Comparison of ENCODE assay signal across 13 cellular contexts in genomic region chr3:164460851-164461250, GRCh38.
DNase-seq lines count a peak whose midpoint lies in the region; ATAC-seq and TF ChIP-seq lines count a peak whose summit lies in the region.
"Had no signal": no experiment of that assay in that cellular context is flagged by ENCODE, and none has a peak within 500 bp of the region (broad histone marks: within the 10 kb centered on the region; RNA-seq: fewer than 3 reads in every experiment).

No MANE protein-coding gene starts in this region.

- H3F3A ChIP-seq in GM23248 (ENCODE audit: insufficient read depth), result no peaks in the 10 kb centered on the region

- no peak overlapping the region for H3K4me3 ChIP-seq in AG10803 (ENCODE audit: low read length)
- peak overlapping the region; percentile 39; the same call in 1 of the 2 replicates for H3K4me3 ChIP-seq in GM23248
- no peak overlapping the region for H3K4me3 ChIP-seq in HAP-1
- peak overlapping the region in 2 of 10 donors; percentile 0 to 2 for H3K4me3 ChIP-seq in heart right ventricle
- H3K4me3 ChIP-seq: mucosa of descending colon had no signal

- H3K27ac ChIP-seq in GM23248 (0 out of 2 replicates have a peak overlapping the region, but pooled peaks have one; percentile 4), heart right ventricle (no peak overlapping the region)

- no peaks in the 10 kb centered on the region for H3K9me2 ChIP-seq in GM23248 (ENCODE audit: insufficient read depth)

- no peaks in the 10 kb centered on the region for H3K27me3 ChIP-seq in GM23248 (replicated peaks; ENCODE audit: insufficient read depth)
- H3K27me3 ChIP-seq in HAP-1 (ENCODE audit: low read depth), result no peaks in the 10 kb centered on the region
- H3K27me3 ChIP-seq in heart right ventricle, result no peaks in the 10 kb centered on the region

- TF ChIP-seq CTCF in AG10803 (conservative IDR thresholded peaks at IDR 0.05; ENCODE audit: low read length) (no peak), heart right ventricle (IDR thresholded peaks at IDR 0.05) (no peak)

- H3K9me3 ChIP-seq in GM23248 (ENCODE audit: low read depth) (no peaks in the 10 kb centered on the region), HAP-1 (no peaks in the 10 kb centered on the region), heart right ventricle (peaks cover 0 to 4% (median 0%) of the 10 kb centered on the region in 11 donors)
- H3K9me3 ChIP-seq: mucosa of descending colon had no signal

- in situ Hi-C loops in GM23248 (cut with MboI), result no loop called here
- in situ Hi-C loops in HAP-1 (cut with MboI; ENCODE audit: low sequenced_read_pairs), result no loop called here

- peak overlapping the region; percentile 30 for H3K4me2 ChIP-seq in GM23248 (ENCODE audit: unreplicated experiment)

- peak overlapping the region; percentile 30; the same call in 1 of the 2 replicates for H3K9ac ChIP-seq in GM23248

- intact Hi-C loops in heart right ventricle (cut with DNase I), result no loop called here

- H4K20me1 ChIP-seq in GM23248 (ENCODE audit: insufficient read depth), result no peaks in the 10 kb centered on the region

- H2AFZ ChIP-seq in GM23248, result peak overlapping the region; percentile 49; the same call in 1 of the 2 replicates

- H3K36me3 ChIP-seq in GM23248 (ENCODE audit: low read depth) (no peaks in the 10 kb centered on the region), HAP-1 (replicated peaks) (no peaks in the 10 kb centered on the region), heart right ventricle (no peaks in the 10 kb centered on the region)

- H3K4me1 ChIP-seq in GM23248 (ENCODE audit: insufficient read depth) (peaks cover 6% of the 10 kb centered on the region; the same call in 1 of the 2 replicates), HAP-1 (no peaks in the 10 kb centered on the region), heart right ventricle (no peaks in the 10 kb centered on the region)

- WGBS in GM23248 (ENCODE audit: low coverage in 1 of 2, low lambda C conversion rate in 2 of 2, missing lambda C conversion rate in 2 of 2), 2 experiments, result 16 to 17% methylated on average over 3 of the region's 3 CpGs
- 42 to 43% methylated on average over 3 of the region's 3 CpGs for WGBS in heart right ventricle, 2 donors

- DNase-seq in AG10803 (ENCODE audit: low read depth), result peak; percentile 21
- peak; percentile 24 for DNase-seq in GM23248
- peak; percentile 6 for DNase-seq in NAMALWA (ENCODE audit: low spot score)
- DNase-seq in fibroblast of gingiva (ENCODE audit: low read depth), result peak; percentile 29
- no peak for DNase-seq in HAP-1 (ENCODE audit: low spot score in 2 of 2)
- no peak for DNase-seq in heart right ventricle
- DNase-seq: activated naive CD8-positive, alpha-beta T cell treated with anti-CD3 and anti-CD28 coated beads for 36 hours; DMS79; islet precursor cell; mucosa of descending colon; NCI-H2171 treated with DMSO at 0.1 percent for 48 hours had no signal

- no peak for ATAC-seq in HG02763 (IDR thresholded peaks at IDR 0.05; ENCODE audit: unreplicated experiment)
- ATAC-seq in GM19023 (IDR thresholded peaks at IDR 0.05; ENCODE audit: unreplicated experiment), result no peak
- no peak for ATAC-seq in heart right ventricle
- ATAC-seq: mucosa of descending colon had no signal

- no peaks in the 10 kb centered on the region for H3K79me2 ChIP-seq in GM23248 (ENCODE audit: insufficient read depth)

Comparison
In these comparisons a context has a peak if more than half of its experiments do, and no peak if none do; other contexts are left out.
1. DNase-seq: peak in AG10803 (single experiment), GM23248 (single experiment), NAMALWA (single experiment) and fibroblast of gingiva (single experiment); none in HAP-1 (0 of 2) and heart right ventricle (0 of 2).